ENCODE assay signal across 17 cellular contexts in the genomic region with DNA sequence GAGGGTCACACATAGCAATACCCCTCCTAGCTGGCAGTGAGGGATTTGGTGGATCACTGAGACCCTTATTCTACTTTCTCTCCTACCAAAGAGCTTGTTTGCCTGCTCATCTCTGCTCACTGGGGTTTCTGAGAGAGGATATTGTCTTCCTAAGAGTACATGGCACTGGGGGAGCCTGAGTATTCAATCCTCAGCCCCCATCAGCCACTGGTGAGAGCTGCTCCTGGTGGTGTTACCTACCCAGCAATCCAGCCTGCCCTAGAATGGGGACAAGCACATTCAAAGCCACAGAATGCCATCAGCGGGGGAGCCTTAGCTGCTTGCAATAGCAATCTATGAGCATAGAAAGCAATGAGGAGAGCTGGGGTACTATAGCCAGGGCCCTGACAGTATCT.
DNase-seq lines count a peak whose midpoint lies in the region; ATAC-seq and TF ChIP-seq lines count a peak whose summit lies in the region.
"Had no signal": no experiment of that assay in that cellular context is flagged by ENCODE, and none has a peak within 500 bp of the region (broad histone marks: within the 10 kb centered on the region; RNA-seq: fewer than 3 reads in every experiment).

No MANE protein-coding gene starts in this region.

- peaks cover 17% of the 10 kb centered on the region for H3K36me3 Mint-ChIP-seq in glutamatergic neuron (ENCODE audit: unreplicated experiment)
- H3K36me3 Mint-ChIP-seq in stimulated activated effector memory CD8-positive, alpha-beta T cell treated with anti-CD3 and anti-CD28 coated beads, Interleukin-12 subunit alpha, Interleukin-12 subunit beta, amount 100 ng/mL, for 72 hours, result no peaks in the 10 kb centered on the region
- no peaks in the 10 kb centered on the region; the same call in 2 of the 3 replicates for H3K36me3 Mint-ChIP-seq in GM23338 (ENCODE audit: low read depth)
- H3K36me3 Mint-ChIP-seq in T-cell, result no peaks in the 10 kb centered on the region
- H3K36me3 Mint-ChIP-seq: CD14-positive monocyte; CD8-positive, alpha-beta T cell; IgD-negative memory B cell had no signal

- in situ Hi-C loops in GM13977 (cut with MboI; ENCODE audit: low pct_unique_long_range_greater_than_20kb, low sequenced_read_pairs, unreplicated experiment), result no loop called here

- H3K27ac Mint-ChIP-seq in glutamatergic neuron (ENCODE audit: unreplicated experiment) (peak overlapping the region; percentile 17), GM23338 (no peak overlapping the region), T-cell (no peak overlapping the region)
- H3K27ac Mint-ChIP-seq in stimulated activated effector memory CD8-positive, alpha-beta T cell treated with anti-CD3 and anti-CD28 coated beads, Interleukin-12 subunit alpha, Interleukin-12 subunit beta, amount 100 ng/mL, for 72 hours, result no peak overlapping the region
- H3K27ac Mint-ChIP-seq: CD14-positive monocyte; CD8-positive, alpha-beta T cell; IgD-negative memory B cell had no signal

- no peak overlapping the region for H3K4me2 ChIP-seq in GM23338
- H3K4me2 ChIP-seq: A549 had no signal

- peaks cover 18% of the 10 kb centered on the region for H3K27me3 Mint-ChIP-seq in glutamatergic neuron (ENCODE audit: unreplicated experiment)
- peaks cover 6% of the 10 kb centered on the region for H3K27me3 Mint-ChIP-seq in GM23338 (ENCODE audit: insufficient read depth, low read depth, poor library complexity)
- H3K27me3 Mint-ChIP-seq in T-cell, result no peaks in the 10 kb centered on the region
- H3K27me3 Mint-ChIP-seq: IgD-negative memory B cell had no signal

- H3K4me1 Mint-ChIP-seq in glutamatergic neuron (ENCODE audit: low read depth, unreplicated experiment), result peaks cover 36% of the 10 kb centered on the region
- H3K4me1 Mint-ChIP-seq in stimulated activated effector memory CD8-positive, alpha-beta T cell treated with anti-CD3 and anti-CD28 coated beads, Interleukin-12 subunit alpha, Interleukin-12 subunit beta, amount 100 ng/mL, for 72 hours, result no peaks in the 10 kb centered on the region
- peaks cover 4% of the 10 kb centered on the region; the same call in 1 of the 3 replicates for H3K4me1 Mint-ChIP-seq in GM23338
- no peaks in the 10 kb centered on the region for H3K4me1 Mint-ChIP-seq in T-cell
- H3K4me1 Mint-ChIP-seq: CD14-positive monocyte, IgD-negative memory B cell had no signal

- no peaks in the 10 kb centered on the region for H3K79me2 ChIP-seq in GM23338 (replicated peaks; ENCODE audit: insufficient read depth)

- no peak for ATAC-seq in stimulated activated effector memory CD8-positive, alpha-beta T cell treated with anti-CD3 and anti-CD28 coated beads, Interleukin-12 subunit alpha, Interleukin-12 subunit beta, amount 100 ng/mL, for 72 hours
- ATAC-seq in GM23338 (no peak), T-cell (replicated peaks in 1 of 4) (no peak)
- ATAC-seq: A549; CD8-positive, alpha-beta T cell had no signal

- H3K9me2 ChIP-seq in GM23338 (ENCODE audit: insufficient read depth), result no peaks in the 10 kb centered on the region

- H3K4me3 Mint-ChIP-seq in glutamatergic neuron (ENCODE audit: unreplicated experiment) (no peak overlapping the region), GM23338 (no peak overlapping the region), T-cell (no peak overlapping the region)
- H3K4me3 Mint-ChIP-seq in stimulated activated effector memory CD8-positive, alpha-beta T cell treated with anti-CD3 and anti-CD28 coated beads, Interleukin-12 subunit alpha, Interleukin-12 subunit beta, amount 100 ng/mL, for 72 hours, result no peak overlapping the region
- H3K4me3 Mint-ChIP-seq: CD14-positive monocyte; CD8-positive, alpha-beta T cell; IgD-negative memory B cell had no signal

- no peaks in the 10 kb centered on the region for H3K36me3 ChIP-seq in GM23338 (ENCODE audit: insufficient read depth)
- H3K36me3 ChIP-seq: HAP-1 had no signal

- no peak for TF ChIP-seq CTCF in glutamatergic neuron (IDR thresholded peaks at IDR 0.05; ENCODE audit: partially characterized antibody, unreplicated experiment)
- no peak for TF ChIP-seq CTCF in GM13977 (IDR thresholded peaks at IDR 0.05; ENCODE audit: extremely low read depth, insufficient read depth, missing control alignments)
- TF ChIP-seq CTCF in GM23338 (conservative IDR thresholded peaks at IDR 0.05; ENCODE audit: low read depth in 2 of 2), result no peak

- DNase-seq in glutamatergic neuron (no peak), midbrain (lab: John Stamatoyannopoulos, UW) (peak; percentile 32), superior temporal gyrus (ENCODE audit: extremely low spot score) (peak; percentile 61), GM13977 (ENCODE audit: low spot score) (no peak), GM23338 (ENCODE audit: low spot score) (no peak), T-cell (no peak)
- DNase-seq in stimulated activated effector memory CD8-positive, alpha-beta T cell treated with anti-CD3 and anti-CD28 coated beads, Interleukin-12 subunit alpha, Interleukin-12 subunit beta, amount 100 ng/mL, for 72 hours (ENCODE audit: low spot score in 2 of 2), result no peak
- DNase-seq: CD8-positive, alpha-beta T cell; COR-L47; DND-41; GDM1; GOT3 had no signal

- peak overlapping the region; percentile 98 for H3K27ac ChIP-seq in cingulate gyrus (ENCODE audit: low read depth, low read length)
- no peak overlapping the region for H3K27ac ChIP-seq in GM23338 (ENCODE audit: low read depth)
- H3K27ac ChIP-seq: A549 had no signal

- H3F3A ChIP-seq in GM23338 (replicated peaks; ENCODE audit: low read depth), result no peaks in the 10 kb centered on the region

- no peaks in the 10 kb centered on the region for H3K27me3 ChIP-seq in GM23338 (ENCODE audit: insufficient read depth)

- no peaks in the 10 kb centered on the region for H4K20me1 ChIP-seq in GM23338 (replicated peaks; ENCODE audit: insufficient read depth)

- CTCF ChIA-PET in T-cell (lab: Charles Lee), result no interaction called here

- no peak overlapping the region for H3K4me3 ChIP-seq in GM23338
- H3K4me3 ChIP-seq: A549, HAP-1 had no signal

- H2AFZ ChIP-seq in GM23338, result no peak overlapping the region

- H3K9me3 Mint-ChIP-seq in glutamatergic neuron (ENCODE audit: unreplicated experiment) (peaks cover 9% of the 10 kb centered on the region), GM23338 (no peaks in the 10 kb centered on the region), T-cell (peaks cover 0 to 4% (median 0%) of the 10 kb centered on the region in 3 donors)
- H3K9me3 Mint-ChIP-seq in stimulated activated effector memory CD8-positive, alpha-beta T cell treated with anti-CD3 and anti-CD28 coated beads, Interleukin-12 subunit alpha, Interleukin-12 subunit beta, amount 100 ng/mL, for 72 hours, result peaks cover 6% of the 10 kb centered on the region
- H3K9me3 Mint-ChIP-seq: CD8-positive, alpha-beta T cell had no signal

- POLR2A ChIA-PET in T-cell (lab: Charles Lee), result no interaction called here

- no peaks in the 10 kb centered on the region for H3K4me1 ChIP-seq in GM23338 (ENCODE audit: insufficient read depth)
- H3K4me1 ChIP-seq: A549, HAP-1 had no signal

TF ChIP-seq in GM23338, 12 proteins besides CTCF, POLR2A, EP300 and RAD21:
- TF ChIP-seq JUNB (IDR thresholded peaks at IDR 0.05; ENCODE audit: unreplicated experiment), result no peak

Comparison
In these comparisons a context has a peak if more than half of its experiments do, and no peak if none do; other contexts are left out.
1. DNase-seq: peak in midbrain (single experiment) and superior temporal gyrus (single experiment); none in glutamatergic neuron (single experiment), stimulated activated effector memory CD8-positive, alpha-beta T cell treated with anti-CD3 and anti-CD28 coated beads, Interleukin-12 subunit alpha, Interleukin-12 subunit beta, amount 100 ng/mL, for 72 hours (0 of 2), GM13977 (single experiment), GM23338 (single experiment) and T-cell (0 of 34).